Comparison of ENCODE assay signal across 11 cellular contexts in genomic region chr2:59249441-59250330, GRCh38.
DNase-seq lines count a peak whose midpoint lies in the region; ATAC-seq and TF ChIP-seq lines count a peak whose summit lies in the region.
"Had no signal": no experiment of that assay in that cellular context is flagged by ENCODE, and none has a peak within 500 bp of the region (broad histone marks: within the 10 kb centered on the region; RNA-seq: fewer than 3 reads in every experiment).

No MANE protein-coding gene starts in this region.

- TF ChIP-seq CTCF in HEK293 (tag by site-specific recombination; IDR thresholded peaks at IDR 0.05) (no peak), epithelial cell of esophagus (IDR thresholded peaks at IDR 0.05; ENCODE audit: insufficient read depth, low read depth, low read length, missing control alignments) (no peak), gastrocnemius medialis (IDR thresholded peaks at IDR 0.05 in 4 of 5, conservative IDR thresholded peaks at IDR 0.05 in 1 of 5) (no peak), esophagus squamous epithelium (IDR thresholded peaks at IDR 0.05) (no peak)

- H3K9me3 ChIP-seq in HEK293 (ENCODE audit: control insufficient read depth, insufficient read depth, low read depth, low read length) (no peaks in the 10 kb centered on the region), gastrocnemius medialis (no peaks in the 10 kb centered on the region), esophagus squamous epithelium (no peaks in the 10 kb centered on the region)
- H3K9me3 ChIP-seq: sigmoid colon, SJSA1, suprapubic skin had no signal

- peak; percentile 11 for DNase-seq in NCI-H510A (lab: John Stamatoyannopoulos, UW)
- DNase-seq in epithelial cell of esophagus (ENCODE audit: low read depth), result peak; percentile 23
- DNase-seq in nucleus accumbens (lab: John Stamatoyannopoulos, UW), result peak in 45 of 56 donors; percentile 1 to 62 (median 32)
- DNase-seq in gastrocnemius medialis, result no peak
- no peak for DNase-seq in effector CD8-positive, alpha-beta T cell (lab: John Stamatoyannopoulos, UW)
- no peak for DNase-seq in stimulated activated naive CD8-positive, alpha-beta T cell treated with anti-CD3 and anti-CD28 coated beads, Interleukin-15, Interleukin-2, amounts not matched to agents 100 U/mL and 50 U/mL, for 24 hours
- no peak for DNase-seq in esophagus squamous epithelium (lab: John Stamatoyannopoulos, UW)
- DNase-seq: sigmoid colon had no signal

- TF ChIP-seq POLR2A in gastrocnemius medialis (IDR thresholded peaks at IDR 0.05) (no peak), esophagus squamous epithelium (IDR thresholded peaks at IDR 0.05) (no peak)

- H3K4me3 ChIP-seq in HEK293 (ENCODE audit: low read depth, low read length), result no peak overlapping the region
- no peak overlapping the region for H3K4me3 ChIP-seq in epithelial cell of esophagus (ENCODE audit: low read length)
- H3K4me3 ChIP-seq in gastrocnemius medialis, result no peak overlapping the region
- no peak overlapping the region for H3K4me3 ChIP-seq in esophagus squamous epithelium
- H3K4me3 ChIP-seq: sigmoid colon, SJSA1, suprapubic skin had no signal

- CTCF ChIA-PET in HEK293 (lab: Yijun Ruan, JAX), result interaction anchor here (0.6 to 1.1 kb wide), 2 partner anchors 224 to 1529 kb away, joined by 3 to 4 read pairs; no protein-coding TSS in a partner anchor

- in situ Hi-C loops in gastrocnemius medialis (cut with MboI; ENCODE audit: low sequenced_read_pairs in 4 of 4), result no loop called here

- intact Hi-C loops in gastrocnemius medialis (cut with DNase I; ENCODE audit: low total_unique reads) (no loop called here), esophagus squamous epithelium (cut with DNase I) (no loop called here)

- ATAC-seq in gastrocnemius medialis, result no peak
- ATAC-seq in stimulated activated naive CD8-positive, alpha-beta T cell treated with anti-CD3 and anti-CD28 coated beads, Interleukin-15, Interleukin-2, amounts not matched to agents 100 U/mL and 50 U/mL, for 24 hours, result no peak

- H3K4me1 ChIP-seq in HEK293 (ENCODE audit: control insufficient read depth, insufficient read depth, low read length) (no peaks in the 10 kb centered on the region), gastrocnemius medialis (no peaks in the 10 kb centered on the region), esophagus squamous epithelium (no peaks in the 10 kb centered on the region)
- H3K4me1 ChIP-seq: sigmoid colon, SJSA1, suprapubic skin had no signal

- H3K27me3 ChIP-seq in gastrocnemius medialis, result no peaks in the 10 kb centered on the region
- peaks cover 0 to 11% (median 0%) of the 10 kb centered on the region in 4 donors for H3K27me3 ChIP-seq in esophagus squamous epithelium
- H3K27me3 ChIP-seq: sigmoid colon had no signal

- 39 to 59% methylated on average over 23 of the region's 23 CpGs for WGBS in esophagus squamous epithelium, 2 donors

- H3K27ac ChIP-seq in HEK293 (ENCODE audit: extremely low read depth, low read depth, low read length), result no peak overlapping the region; the same call in 1 of the 2 replicates
- no peak overlapping the region for H3K27ac ChIP-seq in gastrocnemius medialis
- H3K27ac ChIP-seq in esophagus squamous epithelium, result no peak overlapping the region
- H3K27ac ChIP-seq: sigmoid colon, SJSA1, suprapubic skin had no signal

- H3K36me3 ChIP-seq in HEK293 (ENCODE audit: control insufficient read depth in 2 of 2, insufficient read depth in 1 of 2, low read length in 2 of 2) (no peaks in the 10 kb centered on the region), gastrocnemius medialis (no peaks in the 10 kb centered on the region), esophagus squamous epithelium (no peaks in the 10 kb centered on the region)
- H3K36me3 ChIP-seq: sigmoid colon, SJSA1, suprapubic skin had no signal

- POLR2A ChIA-PET in HEK293 (lab: Yijun Ruan, JAX), result interaction anchor here (0.6 kb wide), 1 partner anchor 53 kb away, joined by 3 read pairs; no protein-coding TSS in a partner anchor

TF ChIP-seq in HEK293, 187 proteins besides CTCF, POLR2A, EP300 and RAD21:
- TF ChIP-seq ZBTB17 (tag by site-specific recombination; IDR thresholded peaks at IDR 0.05), result peak; percentile 79; the same call in 1 of the 2 replicates
- peak; percentile 68 for TF ChIP-seq ZNF335 (tag by site-specific recombination; conservative IDR thresholded peaks at IDR 0.05)
- peak; percentile 47; the same call in 1 of the 2 replicates for TF ChIP-seq ZNF692 (tag by site-specific recombination; IDR thresholded peaks at IDR 0.05)
- no peak for TF ChIP-seq ZNF747 (tag by site-specific recombination; IDR thresholded peaks at IDR 0.05)
- no peak for TF ChIP-seq ZNF654 (tag by site-specific recombination; IDR thresholded peaks at IDR 0.05; ENCODE audit: low read depth)
- TF ChIP-seq ZNF10 (tag by site-specific recombination; IDR thresholded peaks at IDR 0.05), result peak; percentile 31; the same call in 1 of the 2 replicates

Comparison
In these comparisons a context has a peak if more than half of its experiments do, and no peak if none do; other contexts are left out.
1. DNase-seq: peak in NCI-H510A (single experiment), epithelial cell of esophagus (single experiment) and nucleus accumbens (45 of 56); none in gastrocnemius medialis (0 of 2), effector CD8-positive, alpha-beta T cell (single experiment), stimulated activated naive CD8-positive, alpha-beta T cell treated with anti-CD3 and anti-CD28 coated beads, Interleukin-15, Interleukin-2, amounts not matched to agents 100 U/mL and 50 U/mL, for 24 hours (single experiment) and esophagus squamous epithelium (single experiment).